Comparison of ENCODE assay signal across 8 cellular contexts in genomic region chrX:22526339-22526738, GRCh38.
DNase-seq lines count a peak whose midpoint lies in the region; ATAC-seq and TF ChIP-seq lines count a peak whose summit lies in the region.

No MANE protein-coding gene starts in this region.

- H3K4me1 ChIP-seq in upper lobe of right lung = no peaks in the 10 kb centered on the region

- no peaks in the 10 kb centered on the region for H3K9me3 ChIP-seq in upper lobe of right lung

- intact Hi-C loops in upper lobe of right lung (cut with DNase I) = no loop called here

- H3K4me3 ChIP-seq in GM06990 (replicated peaks; ENCODE audit: low read depth, low read length) = no peak overlapping the region
- H3K4me3 ChIP-seq in epithelial cell of esophagus (ENCODE audit: low read length) = no peak overlapping the region
- H3K4me3 ChIP-seq in upper lobe of right lung = no peak overlapping the region

- TF ChIP-seq CTCF in GM06990 (IDR thresholded peaks at IDR 0.05; ENCODE audit: insufficient read depth, low read length, poor library complexity, severe bottlenecking) (no peak), epithelial cell of esophagus (IDR thresholded peaks at IDR 0.05; ENCODE audit: insufficient read depth, low read depth, low read length, missing control alignments) (no peak), upper lobe of right lung (IDR thresholded peaks at IDR 0.05) (no peak)

- H3K27me3 ChIP-seq in GM06990 (replicated peaks; ENCODE audit: control insufficient read depth, insufficient read depth, low read length) = no peaks in the 10 kb centered on the region
- no peaks in the 10 kb centered on the region for H3K27me3 ChIP-seq in upper lobe of right lung

- DNase-seq in GM06990 (ENCODE audit: extremely low read depth, insufficient read length) (peak; percentile 76), HS-27A (ENCODE audit: low read depth) (peak; percentile 30), epithelial cell of esophagus (ENCODE audit: low read depth) (peak; percentile 91), upper lobe of right lung (no peak), NCI-H1417 treated with DMSO at 0.1 percent for 48 hours (lab: John Stamatoyannopoulos, UW) (no peak), NCI-H1436 treated with DMSO at 0.1 percent for 48 hours (lab: John Stamatoyannopoulos, UW) (no peak), SKM-1 (lab: John Stamatoyannopoulos, UW; ENCODE audit: unreplicated experiment) (no peak)

- H3K27ac ChIP-seq in upper lobe of right lung = no peak overlapping the region

- H3K36me3 ChIP-seq in GM06990 (ENCODE audit: control insufficient read depth, insufficient read depth, low read length) (no peaks in the 10 kb centered on the region), upper lobe of right lung (no peaks in the 10 kb centered on the region)

- ATAC-seq in GM21717 (IDR thresholded peaks at IDR 0.05; ENCODE audit: unreplicated experiment) (peak; percentile 100), upper lobe of right lung (no peak)

Comparison
In these comparisons a context has a peak if more than half of its experiments do, and no peak if none do; other contexts are left out.
1. DNase-seq: peak in GM06990 (single experiment), HS-27A (single experiment) and epithelial cell of esophagus (single experiment); none in upper lobe of right lung (single experiment), NCI-H1417 treated with DMSO at 0.1 percent for 48 hours (single experiment), NCI-H1436 treated with DMSO at 0.1 percent for 48 hours (single experiment) and SKM-1 (single experiment).